ENCODE assay signal across 8 cellular contexts in genomic region chr19:1406818-1407661, GRCh38. TPM values are rescaled to one million over a fixed set of nuclear protein-coding genes. Genes with fewer than 3 reads are reported as not detected.
DNase-seq lines count a peak whose midpoint lies in the region; ATAC-seq and TF ChIP-seq lines count a peak whose summit lies in the region.

DAZAP1 (plus strand) TSS chr19:1407586; CDS start chr19:1407774, 188 bp downstream.

- H3K9me3 ChIP-seq in SU-DHL-6 (ENCODE audit: insufficient read depth, low read length) (no peaks in the 10 kb centered on the region), parathyroid adenoma (ENCODE audit: control insufficient read depth, low read length) (no peaks in the 10 kb centered on the region), tibial nerve (no peaks in the 10 kb centered on the region)

- peaks cover 43% of the 10 kb centered on the region for H3K79me2 ChIP-seq in SU-DHL-6 (ENCODE audit: insufficient read depth, low read length)
- peaks cover 40% of the 10 kb centered on the region for H3K79me2 ChIP-seq in parathyroid adenoma

- DNase-seq in GM12865 (ENCODE audit: low read depth) (peak; percentile 99), NCI-H128 (lab: John Stamatoyannopoulos, UW; ENCODE audit: unreplicated experiment) (peak; percentile 96), Right ventricle myocardium superior (peak; percentile 100), tibial nerve (ENCODE audit: low spot score in 2 of 2) (peak; percentile 96 to 98)
- peak; percentile 97 for DNase-seq in activated naive CD8-positive, alpha-beta T cell treated with anti-CD3 and anti-CD28 coated beads, Interleukin-2, amount 50 U/mL, for 16 hours (ENCODE audit: low read depth, low spot score)

- peak within 1 kb of the TSS; percentile 57 for H2AFZ ChIP-seq in SU-DHL-6 (ENCODE audit: low read depth, low read length, severe bottlenecking)
- H2AFZ ChIP-seq in parathyroid adenoma = peak within 1 kb of the TSS; percentile 84

- H3K27me3 ChIP-seq in SU-DHL-6 (ENCODE audit: low read length) (no peaks in the 10 kb centered on the region), parathyroid adenoma (ENCODE audit: control insufficient read depth, insufficient read depth, low read length) (no peaks in the 10 kb centered on the region), tibial nerve (no peaks in the 10 kb centered on the region)

- 0 to 1% methylated on average over 44 to 60 of the region's 103 CpGs for WGBS in tibial nerve, 2 donors

- TF ChIP-seq POLR2A in tibial nerve (IDR thresholded peaks at IDR 0.05) = peak; percentile 35 to 54

- H3K4me2 ChIP-seq in SU-DHL-6 (ENCODE audit: low read depth, low read length, poor library complexity, severe bottlenecking) (peak within 1 kb of the TSS; percentile 90), parathyroid adenoma (ENCODE audit: low read length) (peak within 1 kb of the TSS; percentile 95)

- peak; percentile 84 for ATAC-seq in HG02678 (IDR thresholded peaks at IDR 0.05; ENCODE audit: unreplicated experiment)
- ATAC-seq in Right ventricle myocardium superior (ENCODE audit: poor library complexity) = peak; percentile 91

- peak; percentile 40 for TF ChIP-seq CTCF in GM12865 (IDR thresholded peaks at IDR 0.05; ENCODE audit: insufficient read depth, low read depth, low read length, missing control alignments)
- TF ChIP-seq CTCF in SU-DHL-6 (IDR thresholded peaks at IDR 0.05; ENCODE audit: insufficient read depth, low read length, poor library complexity, severe bottlenecking) = peak; percentile 48
- TF ChIP-seq CTCF in parathyroid adenoma (IDR thresholded peaks at IDR 0.05) = peak; percentile 40
- peak in 4 of 5 experiments; percentile 14 to 38 (median 28) for TF ChIP-seq CTCF in tibial nerve (IDR thresholded peaks at IDR 0.05)

- peak within 1 kb of the TSS; percentile 100 for H3K9ac ChIP-seq in SU-DHL-6 (ENCODE audit: low read length)
- H3K9ac ChIP-seq in parathyroid adenoma = peak within 1 kb of the TSS; percentile 92

- H3K36me3 ChIP-seq in SU-DHL-6 (ENCODE audit: low read length) (no peaks in the 10 kb centered on the region), parathyroid adenoma (ENCODE audit: control insufficient read depth, insufficient read depth, low read length) (no peaks in the 10 kb centered on the region), tibial nerve (no peaks in the 10 kb centered on the region)

- peak within 1 kb of the TSS; percentile 95 for H3K4me3 ChIP-seq in GM12865 (ENCODE audit: low read depth, low read length)
- peak within 1 kb of the TSS; percentile 93 for H3K4me3 ChIP-seq in SU-DHL-6 (ENCODE audit: insufficient read depth, low read length, poor library complexity, severe bottlenecking)
- H3K4me3 ChIP-seq in parathyroid adenoma (ENCODE audit: low read depth, low read length) = peak within 1 kb of the TSS; percentile 89
- peak within 1 kb of the TSS; percentile 92 to 100 (median 97) for H3K4me3 ChIP-seq in tibial nerve

- no peaks in the 10 kb centered on the region for H3K9me2 ChIP-seq in SU-DHL-6 (replicated peaks; ENCODE audit: insufficient read depth, low read length)

- intact Hi-C loops in Right ventricle myocardium superior (cut with DNase I) = no loop called here

- peak; percentile 49 to 80 for TF ChIP-seq EP300 in tibial nerve (IDR thresholded peaks at IDR 0.05)

- H4K20me1 ChIP-seq in SU-DHL-6 (ENCODE audit: low read depth, low read length) = peaks cover 18% of the 10 kb centered on the region; the same call in 1 of the 2 replicates

- 0 out of 2 replicates have a peak, but pooled peaks cover 6% of the 10 kb centered on the region for H3F3A ChIP-seq in SU-DHL-6 (ENCODE audit: insufficient read depth)

- H3K4me1 ChIP-seq in parathyroid adenoma = peaks cover 31% of the 10 kb centered on the region
- peaks cover 0 to 60% (median 38%) of the 10 kb centered on the region in 4 donors for H3K4me1 ChIP-seq in tibial nerve

- H3K27ac ChIP-seq in SU-DHL-6 (ENCODE audit: low read depth, low read length) (peak within 1 kb of the TSS; percentile 87), parathyroid adenoma (peak within 1 kb of the TSS; percentile 80), tibial nerve (peak within 1 kb of the TSS; percentile 81 to 99 (median 95))

RNA-seq across cellular contexts. Expression of gene DAZAP1, which starts in this region (rescaled TPM):
- total RNA-seq in Right ventricle myocardium superior = 82.9 TPM
- total RNA-seq in tibial nerve = 10 to 100 TPM; 34.3 to 68.4 (median 61.0) TPM

Comparison
In these comparisons a context has a peak if more than half of its experiments do, and no peak if none do; other contexts are left out.
1. Peak in every context shown above with its lines: DNase-seq, ATAC-seq, H3K4me3 ChIP-seq and H3K27ac ChIP-seq.